In the genomic region with DNA sequence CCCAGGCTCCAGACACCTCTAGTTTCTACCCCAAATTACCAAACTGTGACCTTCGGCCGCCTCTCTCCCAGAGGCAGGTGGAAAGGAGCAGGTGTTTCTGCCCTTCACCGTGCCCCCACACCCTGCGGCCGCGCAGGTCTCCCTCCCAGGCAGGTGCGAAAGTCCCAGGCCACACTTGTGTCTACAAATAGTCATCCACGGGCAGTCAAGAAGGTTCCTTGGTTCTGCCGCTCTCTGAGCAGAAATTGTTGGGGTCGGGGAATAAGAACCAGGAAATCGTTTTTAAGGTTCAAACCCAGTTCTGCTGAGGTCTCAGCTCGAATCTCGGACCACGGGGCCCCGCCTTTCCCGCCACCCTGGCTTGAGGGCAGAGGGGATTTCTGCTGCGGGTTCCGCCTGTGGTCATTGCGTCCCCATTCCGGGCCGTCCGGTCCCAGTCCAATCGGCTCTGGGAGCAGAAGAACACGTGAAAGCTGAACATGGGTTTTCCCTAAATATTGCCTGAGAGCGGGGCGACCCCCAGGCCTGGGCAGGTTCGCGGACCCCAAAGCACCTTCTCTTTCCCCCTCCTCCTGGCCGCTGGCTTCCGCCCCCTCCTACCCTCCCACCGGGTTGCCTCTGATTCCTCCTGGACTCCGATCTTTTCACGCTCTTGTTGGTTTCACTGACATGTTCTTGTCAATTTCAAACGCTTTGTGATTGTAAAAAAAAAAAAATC, we compare ENCODE assay signal across 7 cellular contexts. TPM values are rescaled to one million over a fixed set of nuclear protein-coding genes. Genes with fewer than 3 reads are reported as not detected.
A peak's percentile ranks its signal among the peaks of the same experiment; 100 is the strongest.
DNase-seq lines count a peak whose midpoint lies in the region; ATAC-seq and TF ChIP-seq lines count a peak whose summit lies in the region.

No MANE protein-coding gene starts in this region.

- H3K27me3 ChIP-seq in Karpas-422 (ENCODE audit: low read length) (no peaks in the 10 kb centered on the region), skeletal muscle satellite cell (ENCODE audit: control insufficient read depth, insufficient read depth, low read length) (peaks cover 80% of the 10 kb centered on the region)

- DNase-seq in Karpas-422 (no peak), NCI-H2107 (lab: John Stamatoyannopoulos, UW) (no peak)

- H3K9ac ChIP-seq in Karpas-422 (ENCODE audit: low read length) = peak overlapping the region; percentile 75
- peak overlapping the region; percentile 84 for H3K9ac ChIP-seq in skeletal muscle satellite cell (ENCODE audit: low read depth, low read length)

- H3K36me3 Mint-ChIP-seq in activated naive CD8-positive, alpha-beta T cell = peaks cover 4% of the 10 kb centered on the region

- no peak for ATAC-seq in GM21528 (IDR thresholded peaks at IDR 0.05; ENCODE audit: low FRiP score, unreplicated experiment)

- peak overlapping the region; percentile 91 for H3K4me3 Mint-ChIP-seq in activated naive CD8-positive, alpha-beta T cell

- H3K9me3 Mint-ChIP-seq in activated naive CD8-positive, alpha-beta T cell (ENCODE audit: low read depth) = no peaks in the 10 kb centered on the region

- H3K79me2 ChIP-seq in Karpas-422 (ENCODE audit: low read length) = no peaks in the 10 kb centered on the region

- peak overlapping the region; percentile 22 for H3K27ac Mint-ChIP-seq in activated naive CD8-positive, alpha-beta T cell

- H3K4me2 ChIP-seq in Karpas-422 (ENCODE audit: low read depth, low read length, poor library complexity, severe bottlenecking) (peak overlapping the region; percentile 74), skeletal muscle satellite cell (ENCODE audit: low read length) (peak overlapping the region; percentile 94)

- peaks cover 28% of the 10 kb centered on the region for H3K4me1 ChIP-seq in Karpas-422 (ENCODE audit: low read length)
- peaks cover 24% of the 10 kb centered on the region for H3K4me1 ChIP-seq in skeletal muscle satellite cell (ENCODE audit: control insufficient read depth, insufficient read depth, low read length)

- peaks cover 42% of the 10 kb centered on the region for H3K27me3 Mint-ChIP-seq in activated naive CD8-positive, alpha-beta T cell

- H4K20me1 ChIP-seq in Karpas-422 (ENCODE audit: insufficient read depth, low read depth, low read length) = no peaks in the 10 kb centered on the region; the same call in 1 of the 2 replicates

- no peak overlapping the region for H2AFZ ChIP-seq in Karpas-422 (ENCODE audit: low read length)

- H3K9me2 ChIP-seq in Karpas-422 (replicated peaks; ENCODE audit: insufficient read depth, low read length) = no peaks in the 10 kb centered on the region

- no peak overlapping the region for H3K27ac ChIP-seq in Karpas-422 (ENCODE audit: low read length)

- peak overlapping the region; percentile 73 for H3K4me3 ChIP-seq in GM12875 (ENCODE audit: low read depth, low read length)
- peak overlapping the region; percentile 64; the same call in 1 of the 2 replicates for H3K4me3 ChIP-seq in Karpas-422 (ENCODE audit: low read length)
- peak overlapping the region; percentile 53 for H3K4me3 ChIP-seq in iPS-11a (ENCODE audit: low read depth, low read length)
- H3K4me3 ChIP-seq in skeletal muscle satellite cell (ENCODE audit: low read length) = peak overlapping the region; percentile 79

- no peaks in the 10 kb centered on the region for H3K9me3 ChIP-seq in Karpas-422 (ENCODE audit: low read length)
- no peaks in the 10 kb centered on the region for H3K9me3 ChIP-seq in skeletal muscle satellite cell (replicated peaks; ENCODE audit: low read length)

- TF ChIP-seq CTCF in GM12875 (IDR thresholded peaks at IDR 0.05; ENCODE audit: borderline replicate concordance, insufficient read depth, low read depth, low read length) = no peak

- H3K36me3 ChIP-seq in Karpas-422 (ENCODE audit: insufficient read depth, low read length) (no peaks in the 10 kb centered on the region), skeletal muscle satellite cell (ENCODE audit: insufficient read depth, low read length) (no peaks in the 10 kb centered on the region)

- peaks cover 40% of the 10 kb centered on the region for H3K4me1 Mint-ChIP-seq in activated naive CD8-positive, alpha-beta T cell (ENCODE audit: low read depth)

RNA-seq across cellular contexts. Expression of gene ATF3, which starts 1.2 kb away (rescaled TPM):
- total RNA-seq in Karpas-422 (2014; rRNA removed; shearing (Covaris generic); ENCODE audit: low replicate concordance) = 4.1 and 8.0 TPM in 2 replicates
- 2.0 and 3.0 TPM in 2 replicates for total RNA-seq in skeletal muscle satellite cell (2012; rRNA removed)
